In the genomic region with DNA sequence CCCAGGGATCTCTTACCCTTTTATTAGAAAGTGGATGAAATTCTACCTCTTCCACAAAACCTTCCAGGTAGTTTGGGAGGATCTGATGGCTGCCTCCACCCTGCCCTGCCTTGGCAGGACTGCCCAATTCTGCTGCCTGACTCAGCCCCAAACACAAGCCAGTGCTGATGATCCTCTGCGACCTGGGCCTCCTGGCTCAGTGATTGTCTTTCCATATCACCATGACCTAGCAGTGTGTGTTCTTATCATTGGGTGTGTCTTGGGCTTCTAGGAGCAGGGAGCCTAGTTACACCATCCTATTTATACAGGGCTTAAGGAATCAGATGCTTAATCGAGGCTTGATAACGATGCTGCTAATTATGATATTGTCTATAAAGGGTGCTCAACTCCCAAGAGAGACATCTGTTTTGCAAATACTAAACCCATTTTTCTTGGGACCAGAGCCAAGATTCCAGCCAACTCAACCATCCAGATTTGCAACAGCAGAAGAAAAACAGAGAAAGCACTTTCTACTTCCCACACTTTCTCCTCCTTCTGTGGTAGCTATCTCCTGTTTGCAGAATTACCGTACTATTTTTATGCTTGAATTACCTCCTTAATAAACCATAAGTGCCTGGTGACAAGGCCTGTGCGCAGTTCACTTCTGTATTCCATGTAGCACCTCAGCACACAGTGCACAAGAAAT, we compare ENCODE assay signal across 25 cellular contexts. TPM values are rescaled to one million over a fixed set of nuclear protein-coding genes. Genes with fewer than 3 reads are reported as not detected.
DNase-seq lines count a peak whose midpoint lies in the region; ATAC-seq and TF ChIP-seq lines count a peak whose summit lies in the region.
"Had no signal": no experiment of that assay in that cellular context is flagged by ENCODE, and none has a peak within 500 bp of the region (broad histone marks: within the 10 kb centered on the region; RNA-seq: fewer than 3 reads in every experiment).

No MANE protein-coding gene starts in this region.

- H3K4me1 ChIP-seq in breast epithelium (no peaks in the 10 kb centered on the region), stomach (peaks cover 12 to 40% (median 27%) of the 10 kb centered on the region in 4 donors)
- H3K4me1 ChIP-seq: uterus had no signal

- H3K27me3 Mint-ChIP-seq in MCF 10A (ENCODE audit: insufficient read depth, unreplicated experiment) = peaks cover 23% of the 10 kb centered on the region
- H3K27me3 Mint-ChIP-seq in CD4-positive, alpha-beta T cell = peaks cover 3% of the 10 kb centered on the region

- DNase-seq in MCF 10A (ENCODE audit: unreplicated experiment) = peak; percentile 29
- no peak for DNase-seq in breast epithelium (ENCODE audit: low spot score in 2 of 2)
- DNase-seq in NCI-H69 (lab: John Stamatoyannopoulos, UW) = peak; percentile 72
- DNase-seq in fibroblast of the aortic adventitia (ENCODE audit: low read depth) = peak; percentile 7
- peak; percentile 31 for DNase-seq in stomach
- DNase-seq in CD4-positive, alpha-beta T cell = no peak
- DNase-seq in MV-4-11 (lab: John Stamatoyannopoulos, UW) = no peak
- DNase-seq: activated CD4-positive, alpha-beta T cell treated with anti-CD3 and anti-CD28 coated beads for 48 hours; activated naive CD4-positive, alpha-beta T cell; activated T-cell treated with anti-CD3 and anti-CD28 coated beads, Interleukin-2, amount 50 U/mL, for 4 hours; C1 segment of cervical spinal cord; dermis blood vessel endothelial cell; heart left ventricle; mesenchymal stem cell; NCI-H1417; NCI-H2107; stimulated activated CD4-positive, alpha-beta T cell treated with anti-CD3 and anti-CD28 coated beads, Interleukin-1b, Interleukin-23, amount 100 ng/mL, for 48 hours; uterus had no signal

- intact Hi-C loops in MCF 10A (cut with micrococcal nuclease) = no loop called here
- intact Hi-C loops in breast epithelium (cut with DNase I; ENCODE audit: low total_unique reads) = no loop called here
- intact Hi-C loops in stomach (cut with DNase I; ENCODE audit: low total_unique reads) = no loop called here
- intact Hi-C loops in CD4-positive, alpha-beta T cell (cut with DNase I, micrococcal nuclease) = no loop called here

- TF ChIP-seq CTCF in MCF 10A (IDR thresholded peaks at IDR 0.05; ENCODE audit: unreplicated experiment) (no peak), breast epithelium (IDR thresholded peaks at IDR 0.05) (no peak), fibroblast of the aortic adventitia (IDR thresholded peaks at IDR 0.05; ENCODE audit: insufficient read depth, low read length) (no peak), stomach (IDR thresholded peaks at IDR 0.05) (no peak)
- TF ChIP-seq CTCF in CD4-positive, alpha-beta T cell (IDR thresholded peaks at IDR 0.05) = no peak

- no peak overlapping the region for H3K27ac Mint-ChIP-seq in MCF 10A (ENCODE audit: low read depth, unreplicated experiment)
- no peak overlapping the region for H3K27ac Mint-ChIP-seq in CD4-positive, alpha-beta T cell

- H3K27me3 ChIP-seq in breast epithelium (no peaks in the 10 kb centered on the region), stomach (no peaks in the 10 kb centered on the region)
- H3K27me3 ChIP-seq in CD4-positive, alpha-beta T cell (ENCODE audit: control insufficient read depth, insufficient read depth, low read length) = no peaks in the 10 kb centered on the region
- H3K27me3 ChIP-seq: heart left ventricle, uterus had no signal

- TF ChIP-seq EP300 in stomach (IDR thresholded peaks at IDR 0.05) = no peak

- H3K4me1 Mint-ChIP-seq in MCF 10A (ENCODE audit: insufficient read depth, unreplicated experiment) = peaks cover 9% of the 10 kb centered on the region
- H3K4me1 Mint-ChIP-seq in CD4-positive, alpha-beta T cell (ENCODE audit: low read depth) = peaks cover 6% of the 10 kb centered on the region

- H3K4me3 Mint-ChIP-seq in MCF 10A (ENCODE audit: unreplicated experiment) = no peak overlapping the region
- H3K4me3 Mint-ChIP-seq in CD4-positive, alpha-beta T cell = no peak overlapping the region
- H3K4me3 Mint-ChIP-seq: activated T-cell treated with anti-CD3 and anti-CD28 coated beads, Interleukin-2, amount 50 U/mL, for 4 hours had no signal

- no peaks in the 10 kb centered on the region for H3K9me3 Mint-ChIP-seq in MCF 10A (ENCODE audit: unreplicated experiment)
- H3K9me3 Mint-ChIP-seq in CD4-positive, alpha-beta T cell = no peaks in the 10 kb centered on the region
- H3K9me3 Mint-ChIP-seq: activated T-cell treated with anti-CD3 and anti-CD28 coated beads, Interleukin-2, amount 50 U/mL, for 4 hours had no signal

- no peak for TF ChIP-seq POLR2A in breast epithelium (IDR thresholded peaks at IDR 0.05)
- no peak for TF ChIP-seq POLR2A in stomach (IDR thresholded peaks at IDR 0.05)

- ATAC-seq in GM19452 (IDR thresholded peaks at IDR 0.05; ENCODE audit: unreplicated experiment) = no peak
- no peak for ATAC-seq in CD4-positive, alpha-beta T cell (ENCODE audit: poor library complexity)
- ATAC-seq: activated T-cell treated with anti-CD3 and anti-CD28 coated beads, Interleukin-2, amount 50 U/mL, for 4 hours had no signal

- no peaks in the 10 kb centered on the region for H3K36me3 Mint-ChIP-seq in MCF 10A (ENCODE audit: insufficient read depth, unreplicated experiment)
- H3K36me3 Mint-ChIP-seq in CD4-positive, alpha-beta T cell (ENCODE audit: low read depth) = no peaks in the 10 kb centered on the region

- POLR2A ChIA-PET in MCF 10A (lab: Yijun Ruan, JAX) = no interaction called here
- POLR2A ChIA-PET in CD4-positive, alpha-beta T cell (lab: Charles Lee) = no interaction called here

- no TSS peak for BruUV-seq in MCF 10A (replicated peaks; lab: Mats Ljungman, UMichigan)

- no peaks in the 10 kb centered on the region for H3K9me3 ChIP-seq in breast epithelium
- H3K9me3 ChIP-seq in stomach = no peaks in the 10 kb centered on the region
- no peaks in the 10 kb centered on the region for H3K9me3 ChIP-seq in CD4-positive, alpha-beta T cell (ENCODE audit: control insufficient read depth, low read length)
- H3K9me3 ChIP-seq: heart left ventricle, thoracic aorta, uterus had no signal

- H3K36me3 ChIP-seq in breast epithelium (no peaks in the 10 kb centered on the region), stomach (no peaks in the 10 kb centered on the region)
- H3K36me3 ChIP-seq: heart left ventricle, thoracic aorta, uterus had no signal

- no peak overlapping the region for H3K4me3 ChIP-seq in breast epithelium
- no peak overlapping the region for H3K4me3 ChIP-seq in fibroblast of the aortic adventitia (ENCODE audit: low read depth, low read length)
- H3K4me3 ChIP-seq in stomach = no peak overlapping the region
- H3K4me3 ChIP-seq: heart left ventricle, skin epidermis, thoracic aorta, uterus had no signal

- CTCF ChIA-PET in MCF 10A (lab: Yijun Ruan, JAX) = interaction anchor here (0.8 to 1.5 kb wide), 3 partner anchors 16 to 649 kb away, joined by 3 read pairs; no protein-coding TSS in a partner anchor
- CTCF ChIA-PET in CD4-positive, alpha-beta T cell (lab: Charles Lee) = no interaction called here

- 36 to 53% (median 45%) methylated on average over 5 of the region's 5 CpGs for WGBS in stomach, 5 donors

- H3K27ac ChIP-seq in breast epithelium (no peak overlapping the region), stomach (no peak overlapping the region)
- no peak overlapping the region for H3K27ac ChIP-seq in CD4-positive, alpha-beta T cell (ENCODE audit: low read depth, low read length)
- H3K27ac ChIP-seq: heart left ventricle, skin epidermis, thoracic aorta, uterus had no signal

RNA-seq across cellular contexts. Expression of a gene that starts 36.5 kb away (rescaled TPM):
- total RNA-seq in MCF 10A (2022) (9.5 and 12.7 TPM in 2 replicates), breast epithelium (1 to 10 TPM in 2 of 3 donors, under 1 TPM in 1; 0.96 to 2.6 (median 1.3) TPM), fibroblast of the aortic adventitia (ENCODE audit: low replicate concordance) (under 0.01 TPM in 1 of 2 replicates, not detected in the other), stomach (1 to 10 TPM; 2.0 to 8.8 (median 3.2) TPM)
- under 1 TPM; 0.30 to 0.68 (median 0.31) TPM for polyA plus RNA-seq in stomach
- total RNA-seq in CD4-positive, alpha-beta T cell = 10 to 100 TPM; 64.5 to 65.4 TPM

RNA-seq across cellular contexts. Expression of a gene that starts 52.2 kb away (rescaled TPM):
- total RNA-seq in MCF 10A (2022) (not detected in 2 replicates), breast epithelium (not detected), fibroblast of the aortic adventitia (ENCODE audit: low replicate concordance) (not detected in 2 replicates), stomach (under 1 TPM in 2 of 5 donors, not detected in 3; under 0.01 to 0.18 TPM)
- not detected for polyA plus RNA-seq in stomach
- not detected for total RNA-seq in CD4-positive, alpha-beta T cell
- total RNA-seq: activated CD8-positive, alpha-beta memory T cell treated with anti-CD3 and anti-CD28 coated beads for 36 hours; activated T-cell treated with anti-CD3 and anti-CD28 coated beads, Interleukin-2, amount 50 U/mL, for 4 hours; dermis blood vessel endothelial cell; heart left ventricle; pulmonary artery endothelial cell; RPMI7951; T-helper 1 cell treated with Interleukin-12 subunit alpha and Interleukin-12 subunit beta and Interleukin-4 antibody, amounts not matched to agents 30 ng/mL and 1 ng/mL, for 36 hours; thoracic aorta had no signal
- polyA plus RNA-seq: heart left ventricle had no signal

Comparison
In these comparisons a context has a peak if more than half of its experiments do, and no peak if none do; other contexts are left out.
1. DNase-seq: peak in MCF 10A (single experiment), NCI-H69 (single experiment), fibroblast of the aortic adventitia (single experiment) and stomach (single experiment); none in breast epithelium (0 of 2), CD4-positive, alpha-beta T cell (0 of 10) and MV-4-11 (single experiment).